1 cellular context compared by ENCODE assay signal in genomic region chr3:23915537-23916108, GRCh38.
TF ChIP-seq lines count a peak whose summit lies in the region.

No MANE protein-coding gene starts in this region.

TF ChIP-seq in K562, 482 proteins besides CTCF, POLR2A, EP300 and RAD21 (continued from another document and continues in another):
- TF ChIP-seq, protein P1, sequence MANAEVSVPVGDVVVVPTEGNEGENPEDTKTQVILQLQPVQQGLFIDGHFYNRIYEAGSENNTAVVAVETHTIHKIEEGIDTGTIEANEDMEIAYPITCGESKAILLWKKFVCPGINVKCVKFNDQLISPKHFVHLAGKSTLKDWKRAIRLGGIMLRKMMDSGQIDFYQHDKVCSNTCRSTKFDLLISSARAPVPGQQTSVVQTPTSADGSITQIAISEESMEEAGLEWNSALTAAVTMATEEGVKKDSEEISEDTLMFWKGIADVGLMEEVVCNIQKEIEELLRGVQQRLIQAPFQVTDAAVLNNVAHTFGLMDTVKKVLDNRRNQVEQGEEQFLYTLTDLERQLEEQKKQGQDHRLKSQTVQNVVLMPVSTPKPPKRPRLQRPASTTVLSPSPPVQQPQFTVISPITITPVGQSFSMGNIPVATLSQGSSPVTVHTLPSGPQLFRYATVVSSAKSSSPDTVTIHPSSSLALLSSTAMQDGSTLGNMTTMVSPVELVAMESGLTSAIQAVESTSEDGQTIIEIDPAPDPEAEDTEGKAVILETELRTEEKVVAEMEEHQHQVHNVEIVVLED (CRISPR knock-in tag; IDR thresholded peaks at IDR 0.05) = no peak
- TF ChIP-seq ZBTB40 (IDR thresholded peaks at IDR 0.05) = peak; percentile 20; the same call in 1 of the 2 replicates
- TF ChIP-seq ZBTB40 (CRISPR knock-in tag; IDR thresholded peaks at IDR 0.05) = no peak
- no peak for TF ChIP-seq FOXA3 (CRISPR knock-in tag; conservative IDR thresholded peaks at IDR 0.05 in 1 of 2, IDR thresholded peaks at IDR 0.05 in 1 of 2)
- TF ChIP-seq HDAC2 (IDR thresholded peaks at IDR 0.05) = peak; percentile 33; the same call in 1 of the 2 replicates
- peak; percentile 85 for TF ChIP-seq HLTF (IDR thresholded peaks at IDR 0.05)
- TF ChIP-seq KLF13 (tag; IDR thresholded peaks at IDR 0.05; ENCODE audit: borderline replicate concordance, low read depth) = no peak
- no peak for TF ChIP-seq ILK (tag; IDR thresholded peaks at IDR 0.05; ENCODE audit: borderline replicate concordance, low read depth)
- no peak for TF ChIP-seq ZBTB9 (CRISPR knock-in tag; IDR thresholded peaks at IDR 0.05)
- peak in 1 of 2 experiments; percentile 69; a peak in 1 of 4 replicates for TF ChIP-seq ARNT (IDR thresholded peaks at IDR 0.05)
- no peak for TF ChIP-seq CBFA2T3 (IDR thresholded peaks at IDR 0.05)
- no peak for TF ChIP-seq MLX (CRISPR knock-in tag; conservative IDR thresholded peaks at IDR 0.05)
- no peak for TF ChIP-seq SRSF9 (IDR thresholded peaks at IDR 0.05; ENCODE audit: borderline replicate concordance, low read depth, low read length)
- no peak for TF ChIP-seq SIRT6 (IDR thresholded peaks at IDR 0.05; ENCODE audit: low read depth, low read length)
- TF ChIP-seq PYGO2 (tag; IDR thresholded peaks at IDR 0.05) = no peak
- TF ChIP-seq, protein P2, sequence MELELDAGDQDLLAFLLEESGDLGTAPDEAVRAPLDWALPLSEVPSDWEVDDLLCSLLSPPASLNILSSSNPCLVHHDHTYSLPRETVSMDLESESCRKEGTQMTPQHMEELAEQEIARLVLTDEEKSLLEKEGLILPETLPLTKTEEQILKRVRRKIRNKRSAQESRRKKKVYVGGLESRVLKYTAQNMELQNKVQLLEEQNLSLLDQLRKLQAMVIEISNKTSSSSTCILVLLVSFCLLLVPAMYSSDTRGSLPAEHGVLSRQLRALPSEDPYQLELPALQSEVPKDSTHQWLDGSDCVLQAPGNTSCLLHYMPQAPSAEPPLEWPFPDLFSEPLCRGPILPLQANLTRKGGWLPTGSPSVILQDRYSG (tag; conservative IDR thresholded peaks at IDR 0.05; ENCODE audit: low read depth) = no peak
- no peak for TF ChIP-seq E2F3 (CRISPR knock-in tag; IDR thresholded peaks at IDR 0.05)
- TF ChIP-seq TFE3 (CRISPR knock-in tag; IDR thresholded peaks at IDR 0.05) = no peak
- no peak for TF ChIP-seq KDM5B (IDR thresholded peaks at IDR 0.05; ENCODE audit: insufficient replicate concordance, low read depth, low read length)
- TF ChIP-seq MIER1 (IDR thresholded peaks at IDR 0.05; ENCODE audit: low read depth) = peak; percentile 63
- TF ChIP-seq, protein P3, sequence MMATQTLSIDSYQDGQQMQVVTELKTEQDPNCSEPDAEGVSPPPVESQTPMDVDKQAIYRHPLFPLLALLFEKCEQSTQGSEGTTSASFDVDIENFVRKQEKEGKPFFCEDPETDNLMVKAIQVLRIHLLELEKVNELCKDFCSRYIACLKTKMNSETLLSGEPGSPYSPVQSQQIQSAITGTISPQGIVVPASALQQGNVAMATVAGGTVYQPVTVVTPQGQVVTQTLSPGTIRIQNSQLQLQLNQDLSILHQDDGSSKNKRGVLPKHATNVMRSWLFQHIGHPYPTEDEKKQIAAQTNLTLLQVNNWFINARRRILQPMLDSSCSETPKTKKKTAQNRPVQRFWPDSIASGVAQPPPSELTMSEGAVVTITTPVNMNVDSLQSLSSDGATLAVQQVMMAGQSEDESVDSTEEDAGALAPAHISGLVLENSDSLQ (IDR thresholded peaks at IDR 0.05) = peak; percentile 14; the same call in 1 of the 2 replicates
- TF ChIP-seq RBM34 (IDR thresholded peaks at IDR 0.05; ENCODE audit: borderline replicate concordance, insufficient read depth, low read length) = no peak
- 0 out of 2 replicates have a peak, but pooled peaks have one; percentile 7 for TF ChIP-seq NFIC (IDR thresholded peaks at IDR 0.05)
- no peak for TF ChIP-seq CHD4 (IDR thresholded peaks at IDR 0.05; ENCODE audit: insufficient read depth, insufficient replicate concordance, low read depth, low read length, poor library complexity, severe bottlenecking)
- TF ChIP-seq TAF15 (IDR thresholded peaks at IDR 0.05; ENCODE audit: low read depth, low read length) = no peak
- TF ChIP-seq NCOA1 (IDR thresholded peaks at IDR 0.05; ENCODE audit: low read depth) = 0 out of 2 replicates have a peak, but pooled peaks have one; percentile 51
- no peak for TF ChIP-seq ZBTB17 (CRISPR knock-in tag; IDR thresholded peaks at IDR 0.05)
- TF ChIP-seq TCF3 (CRISPR knock-in tag; IDR thresholded peaks at IDR 0.05) = no peak
- TF ChIP-seq ZNF316 (IDR thresholded peaks at IDR 0.05) = no peak
- no peak for TF ChIP-seq TSHZ1 (CRISPR knock-in tag; IDR thresholded peaks at IDR 0.05)
- TF ChIP-seq, protein P4, sequence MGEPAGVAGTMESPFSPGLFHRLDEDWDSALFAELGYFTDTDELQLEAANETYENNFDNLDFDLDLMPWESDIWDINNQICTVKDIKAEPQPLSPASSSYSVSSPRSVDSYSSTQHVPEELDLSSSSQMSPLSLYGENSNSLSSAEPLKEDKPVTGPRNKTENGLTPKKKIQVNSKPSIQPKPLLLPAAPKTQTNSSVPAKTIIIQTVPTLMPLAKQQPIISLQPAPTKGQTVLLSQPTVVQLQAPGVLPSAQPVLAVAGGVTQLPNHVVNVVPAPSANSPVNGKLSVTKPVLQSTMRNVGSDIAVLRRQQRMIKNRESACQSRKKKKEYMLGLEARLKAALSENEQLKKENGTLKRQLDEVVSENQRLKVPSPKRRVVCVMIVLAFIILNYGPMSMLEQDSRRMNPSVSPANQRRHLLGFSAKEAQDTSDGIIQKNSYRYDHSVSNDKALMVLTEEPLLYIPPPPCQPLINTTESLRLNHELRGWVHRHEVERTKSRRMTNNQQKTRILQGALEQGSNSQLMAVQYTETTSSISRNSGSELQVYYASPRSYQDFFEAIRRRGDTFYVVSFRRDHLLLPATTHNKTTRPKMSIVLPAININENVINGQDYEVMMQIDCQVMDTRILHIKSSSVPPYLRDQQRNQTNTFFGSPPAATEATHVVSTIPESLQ (CRISPR knock-in tag; IDR thresholded peaks at IDR 0.05) = no peak
- TF ChIP-seq PCBP2 (IDR thresholded peaks at IDR 0.05; ENCODE audit: low read depth, low read length, poor library complexity, severe bottlenecking) = no peak
- 0 out of 2 replicates have a peak, but pooled peaks have one; percentile 44 for TF ChIP-seq ATF7 (IDR thresholded peaks at IDR 0.05)
- TF ChIP-seq IRF1 (CRISPR knock-in tag; IDR thresholded peaks at IDR 0.05; ENCODE audit: borderline replicate concordance) = no peak
- TF ChIP-seq POLR2G (IDR thresholded peaks at IDR 0.05; ENCODE audit: low read depth, low read length) = no peak
- TF ChIP-seq FOXK1 (CRISPR knock-in tag; IDR thresholded peaks at IDR 0.05; ENCODE audit: borderline replicate concordance) = no peak
